Comparison of ENCODE assay signal across 1 cellular context in the genomic region with DNA sequence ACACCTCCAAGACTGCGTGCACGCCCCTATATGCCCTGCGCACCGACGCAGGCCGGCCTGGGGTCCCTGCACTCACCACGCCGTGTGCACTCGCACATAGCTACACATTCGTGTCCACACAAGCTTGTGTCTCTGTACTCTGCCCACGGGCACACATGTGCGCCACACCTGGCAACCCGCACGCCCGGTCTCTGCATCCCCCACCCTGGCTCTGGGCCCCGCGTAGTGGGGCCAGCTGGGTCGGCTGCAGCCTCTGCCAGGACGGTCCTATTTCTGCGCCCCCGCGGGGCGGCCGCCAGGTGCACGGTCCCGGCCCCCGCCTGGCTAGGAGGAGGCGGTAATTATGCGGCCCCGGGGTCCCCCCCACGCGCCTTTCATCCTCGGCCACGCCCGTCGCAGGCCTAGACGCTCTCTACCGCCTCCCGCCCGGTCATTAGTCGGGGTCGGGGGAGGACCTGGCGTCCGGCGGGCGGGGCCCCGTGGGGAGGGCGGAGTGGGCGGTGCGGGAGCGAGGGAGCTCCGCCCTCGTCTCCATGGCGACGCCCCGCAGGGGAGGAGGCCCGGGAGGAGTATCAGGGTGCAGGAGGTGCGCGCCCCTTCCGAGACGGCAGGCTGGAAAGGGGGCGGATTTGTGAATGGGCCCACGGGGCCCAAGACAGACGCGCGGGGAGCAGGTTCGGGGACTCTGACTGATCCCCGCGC.
TF ChIP-seq lines count a peak whose summit lies in the region.

No MANE protein-coding gene starts in this region.

TF ChIP-seq in K562, 482 proteins besides CTCF, POLR2A, EP300 and RAD21 (continues in another document):
- peak in 1 of 2 experiments; percentile 67 for TF ChIP-seq E2F6 (IDR thresholded peaks at IDR 0.05; ENCODE audit: borderline replicate concordance in 1 of 2, extremely low read depth in 1 of 2, insufficient read depth in 1 of 2, insufficient read length in 1 of 2, low read depth in 1 of 2, low read length in 1 of 2, poor library complexity in 1 of 2, severe bottlenecking in 1 of 2)
- TF ChIP-seq, protein P1, sequence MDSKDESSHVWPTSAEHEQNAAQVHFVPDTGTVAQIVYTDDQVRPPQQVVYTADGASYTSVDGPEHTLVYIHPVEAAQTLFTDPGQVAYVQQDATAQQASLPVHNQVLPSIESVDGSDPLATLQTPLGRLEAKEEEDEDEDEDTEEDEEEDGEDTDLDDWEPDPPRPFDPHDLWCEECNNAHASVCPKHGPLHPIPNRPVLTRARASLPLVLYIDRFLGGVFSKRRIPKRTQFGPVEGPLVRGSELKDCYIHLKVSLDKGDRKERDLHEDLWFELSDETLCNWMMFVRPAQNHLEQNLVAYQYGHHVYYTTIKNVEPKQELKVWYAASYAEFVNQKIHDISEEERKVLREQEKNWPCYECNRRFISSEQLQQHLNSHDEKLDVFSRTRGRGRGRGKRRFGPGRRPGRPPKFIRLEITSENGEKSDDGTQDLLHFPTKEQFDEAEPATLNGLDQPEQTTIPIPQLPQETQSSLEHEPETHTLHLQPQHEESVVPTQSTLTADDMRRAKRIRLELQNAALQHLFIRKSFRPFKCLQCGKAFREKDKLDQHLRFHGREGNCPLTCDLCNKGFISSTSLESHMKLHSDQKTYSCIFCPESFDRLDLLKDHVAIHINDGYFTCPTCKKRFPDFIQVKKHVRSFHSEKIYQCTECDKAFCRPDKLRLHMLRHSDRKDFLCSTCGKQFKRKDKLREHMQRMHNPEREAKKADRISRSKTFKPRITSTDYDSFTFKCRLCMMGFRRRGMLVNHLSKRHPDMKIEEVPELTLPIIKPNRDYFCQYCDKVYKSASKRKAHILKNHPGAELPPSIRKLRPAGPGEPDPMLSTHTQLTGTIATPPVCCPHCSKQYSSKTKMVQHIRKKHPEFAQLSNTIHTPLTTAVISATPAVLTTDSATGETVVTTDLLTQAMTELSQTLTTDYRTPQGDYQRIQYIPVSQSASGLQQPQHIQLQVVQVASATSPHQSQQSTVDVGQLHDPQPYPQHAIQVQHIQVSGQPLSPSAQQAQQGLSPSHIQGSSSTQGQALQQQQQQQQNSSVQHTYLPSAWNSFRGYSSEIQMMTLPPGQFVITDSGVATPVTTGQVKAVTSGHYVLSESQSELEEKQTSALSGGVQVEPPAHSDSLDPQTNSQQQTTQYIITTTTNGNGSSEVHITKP (IDR thresholded peaks at IDR 0.05; ENCODE audit: partially characterized antibody): peak; percentile 84
- peak; percentile 54 for TF ChIP-seq RBFOX2 (IDR thresholded peaks at IDR 0.05; ENCODE audit: low read depth, low read length)
- TF ChIP-seq, protein P2, sequence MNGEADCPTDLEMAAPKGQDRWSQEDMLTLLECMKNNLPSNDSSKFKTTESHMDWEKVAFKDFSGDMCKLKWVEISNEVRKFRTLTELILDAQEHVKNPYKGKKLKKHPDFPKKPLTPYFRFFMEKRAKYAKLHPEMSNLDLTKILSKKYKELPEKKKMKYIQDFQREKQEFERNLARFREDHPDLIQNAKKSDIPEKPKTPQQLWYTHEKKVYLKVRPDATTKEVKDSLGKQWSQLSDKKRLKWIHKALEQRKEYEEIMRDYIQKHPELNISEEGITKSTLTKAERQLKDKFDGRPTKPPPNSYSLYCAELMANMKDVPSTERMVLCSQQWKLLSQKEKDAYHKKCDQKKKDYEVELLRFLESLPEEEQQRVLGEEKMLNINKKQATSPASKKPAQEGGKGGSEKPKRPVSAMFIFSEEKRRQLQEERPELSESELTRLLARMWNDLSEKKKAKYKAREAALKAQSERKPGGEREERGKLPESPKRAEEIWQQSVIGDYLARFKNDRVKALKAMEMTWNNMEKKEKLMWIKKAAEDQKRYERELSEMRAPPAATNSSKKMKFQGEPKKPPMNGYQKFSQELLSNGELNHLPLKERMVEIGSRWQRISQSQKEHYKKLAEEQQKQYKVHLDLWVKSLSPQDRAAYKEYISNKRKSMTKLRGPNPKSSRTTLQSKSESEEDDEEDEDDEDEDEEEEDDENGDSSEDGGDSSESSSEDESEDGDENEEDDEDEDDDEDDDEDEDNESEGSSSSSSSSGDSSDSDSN (IDR thresholded peaks at IDR 0.05; ENCODE audit: borderline replicate concordance in 1 of 2, low read depth in 2 of 2, low read length in 2 of 2): 0 out of 4 replicates have a peak, but pooled peaks have one; percentile 24 to 53
- no peak for TF ChIP-seq DDX20 (tag; IDR thresholded peaks at IDR 0.05; ENCODE audit: low read depth)
- 0 out of 2 replicates have a peak, but pooled peaks have one; percentile 40 for TF ChIP-seq MBD2 (IDR thresholded peaks at IDR 0.05; ENCODE audit: borderline replicate concordance, low read depth)
- 0 out of 2 replicates have a peak, but pooled peaks have one; percentile 6 for TF ChIP-seq POLR2AphosphoS5 (IDR thresholded peaks at IDR 0.05; ENCODE audit: control insufficient read depth, insufficient read depth, low read depth, low read length)
- TF ChIP-seq HDAC2 (IDR thresholded peaks at IDR 0.05): 0 out of 2 replicates have a peak, but pooled peaks have one; percentile 53
- TF ChIP-seq ZFX (CRISPR knock-in tag; IDR thresholded peaks at IDR 0.05): peak; percentile 48; the same call in 1 of the 2 replicates
- TF ChIP-seq, protein P3, sequence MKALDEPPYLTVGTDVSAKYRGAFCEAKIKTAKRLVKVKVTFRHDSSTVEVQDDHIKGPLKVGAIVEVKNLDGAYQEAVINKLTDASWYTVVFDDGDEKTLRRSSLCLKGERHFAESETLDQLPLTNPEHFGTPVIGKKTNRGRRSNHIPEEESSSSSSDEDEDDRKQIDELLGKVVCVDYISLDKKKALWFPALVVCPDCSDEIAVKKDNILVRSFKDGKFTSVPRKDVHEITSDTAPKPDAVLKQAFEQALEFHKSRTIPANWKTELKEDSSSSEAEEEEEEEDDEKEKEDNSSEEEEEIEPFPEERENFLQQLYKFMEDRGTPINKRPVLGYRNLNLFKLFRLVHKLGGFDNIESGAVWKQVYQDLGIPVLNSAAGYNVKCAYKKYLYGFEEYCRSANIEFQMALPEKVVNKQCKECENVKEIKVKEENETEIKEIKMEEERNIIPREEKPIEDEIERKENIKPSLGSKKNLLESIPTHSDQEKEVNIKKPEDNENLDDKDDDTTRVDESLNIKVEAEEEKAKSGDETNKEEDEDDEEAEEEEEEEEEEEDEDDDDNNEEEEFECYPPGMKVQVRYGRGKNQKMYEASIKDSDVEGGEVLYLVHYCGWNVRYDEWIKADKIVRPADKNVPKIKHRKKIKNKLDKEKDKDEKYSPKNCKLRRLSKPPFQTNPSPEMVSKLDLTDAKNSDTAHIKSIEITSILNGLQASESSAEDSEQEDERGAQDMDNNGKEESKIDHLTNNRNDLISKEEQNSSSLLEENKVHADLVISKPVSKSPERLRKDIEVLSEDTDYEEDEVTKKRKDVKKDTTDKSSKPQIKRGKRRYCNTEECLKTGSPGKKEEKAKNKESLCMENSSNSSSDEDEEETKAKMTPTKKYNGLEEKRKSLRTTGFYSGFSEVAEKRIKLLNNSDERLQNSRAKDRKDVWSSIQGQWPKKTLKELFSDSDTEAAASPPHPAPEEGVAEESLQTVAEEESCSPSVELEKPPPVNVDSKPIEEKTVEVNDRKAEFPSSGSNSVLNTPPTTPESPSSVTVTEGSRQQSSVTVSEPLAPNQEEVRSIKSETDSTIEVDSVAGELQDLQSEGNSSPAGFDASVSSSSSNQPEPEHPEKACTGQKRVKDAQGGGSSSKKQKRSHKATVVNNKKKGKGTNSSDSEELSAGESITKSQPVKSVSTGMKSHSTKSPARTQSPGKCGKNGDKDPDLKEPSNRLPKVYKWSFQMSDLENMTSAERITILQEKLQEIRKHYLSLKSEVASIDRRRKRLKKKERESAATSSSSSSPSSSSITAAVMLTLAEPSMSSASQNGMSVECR (CRISPR knock-in tag; IDR thresholded peaks at IDR 0.05): peak; percentile 48; the same call in 1 of the 2 replicates
- TF ChIP-seq MNT (conservative IDR thresholded peaks at IDR 0.05): peak; percentile 69 to 79; a peak in 3 of 4 replicates
- TF ChIP-seq PKNOX1 (IDR thresholded peaks at IDR 0.05): 0 out of 2 replicates have a peak, but pooled peaks have one; percentile 34
- TF ChIP-seq BCOR (IDR thresholded peaks at IDR 0.05): peak; percentile 48; the same call in 1 of the 2 replicates
- TF ChIP-seq FOXP1 (CRISPR knock-in tag; IDR thresholded peaks at IDR 0.05): peak; percentile 9; the same call in 1 of the 2 replicates
- peak; percentile 82; the same call in 1 of the 2 replicates for TF ChIP-seq CBFB (CRISPR knock-in tag; IDR thresholded peaks at IDR 0.05)
- TF ChIP-seq ZNF431 (CRISPR knock-in tag; IDR thresholded peaks at IDR 0.05): 0 out of 2 replicates have a peak, but pooled peaks have one; percentile 17
- TF ChIP-seq NR2C2 (CRISPR knock-in tag; IDR thresholded peaks at IDR 0.05): no peak; the same call in 1 of the 2 replicates
- peak; percentile 70 for TF ChIP-seq NR2C2 (tag; IDR thresholded peaks at IDR 0.05)
- peak; percentile 95 for TF ChIP-seq ZNF263 (CRISPR knock-in tag; IDR thresholded peaks at IDR 0.05; ENCODE audit: borderline replicate concordance)
- TF ChIP-seq, protein P4, sequence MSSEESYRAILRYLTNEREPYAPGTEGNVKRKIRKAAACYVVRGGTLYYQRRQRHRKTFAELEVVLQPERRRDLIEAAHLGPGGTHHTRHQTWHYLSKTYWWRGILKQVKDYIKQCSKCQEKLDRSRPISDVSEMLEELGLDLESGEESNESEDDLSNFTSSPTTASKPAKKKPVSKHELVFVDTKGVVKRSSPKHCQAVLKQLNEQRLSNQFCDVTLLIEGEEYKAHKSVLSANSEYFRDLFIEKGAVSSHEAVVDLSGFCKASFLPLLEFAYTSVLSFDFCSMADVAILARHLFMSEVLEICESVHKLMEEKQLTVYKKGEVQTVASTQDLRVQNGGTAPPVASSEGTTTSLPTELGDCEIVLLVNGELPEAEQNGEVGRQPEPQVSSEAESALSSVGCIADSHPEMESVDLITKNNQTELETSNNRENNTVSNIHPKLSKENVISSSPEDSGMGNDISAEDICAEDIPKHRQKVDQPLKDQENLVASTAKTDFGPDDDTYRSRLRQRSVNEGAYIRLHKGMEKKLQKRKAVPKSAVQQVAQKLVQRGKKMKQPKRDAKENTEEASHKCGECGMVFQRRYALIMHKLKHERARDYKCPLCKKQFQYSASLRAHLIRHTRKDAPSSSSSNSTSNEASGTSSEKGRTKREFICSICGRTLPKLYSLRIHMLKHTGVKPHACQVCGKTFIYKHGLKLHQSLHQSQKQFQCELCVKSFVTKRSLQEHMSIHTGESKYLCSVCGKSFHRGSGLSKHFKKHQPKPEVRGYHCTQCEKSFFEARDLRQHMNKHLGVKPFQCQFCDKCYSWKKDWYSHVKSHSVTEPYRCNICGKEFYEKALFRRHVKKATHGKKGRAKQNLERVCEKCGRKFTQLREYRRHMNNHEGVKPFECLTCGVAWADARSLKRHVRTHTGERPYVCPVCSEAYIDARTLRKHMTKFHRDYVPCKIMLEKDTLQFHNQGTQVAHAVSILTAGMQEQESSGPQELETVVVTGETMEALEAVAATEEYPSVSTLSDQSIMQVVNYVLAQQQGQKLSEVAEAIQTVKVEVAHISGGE (CRISPR knock-in tag; IDR thresholded peaks at IDR 0.05): peak in 1 of 3 experiments; percentile 22; a peak in 1 of 6 replicates
- peak; percentile 92 for TF ChIP-seq CREM (IDR thresholded peaks at IDR 0.05; ENCODE audit: low read depth)
- peak; percentile 63 for TF ChIP-seq CBFA2T3 (IDR thresholded peaks at IDR 0.05)
- 0 out of 2 replicates have a peak, but pooled peaks have one; percentile 32 for TF ChIP-seq ZKSCAN1 (IDR thresholded peaks at IDR 0.05; ENCODE audit: low read depth, low read length)
- TF ChIP-seq ZNF324 (CRISPR knock-in tag; IDR thresholded peaks at IDR 0.05): no peak
- TF ChIP-seq POLR2G (IDR thresholded peaks at IDR 0.05; ENCODE audit: low read depth, low read length): 0 out of 2 replicates have a peak, but pooled peaks have one; percentile 29
- no peak for TF ChIP-seq ZNF212 (CRISPR knock-in tag; IDR thresholded peaks at IDR 0.05)
- 0 out of 2 replicates have a peak, but pooled peaks have one; percentile 39 for TF ChIP-seq MYC (IDR thresholded peaks at IDR 0.05; ENCODE audit: low read depth, low read length)
- TF ChIP-seq MYC (CRISPR knock-in tag; IDR thresholded peaks at IDR 0.05; ENCODE audit: borderline replicate concordance, low read depth): no peak; the same call in 1 of the 2 replicates
- TF ChIP-seq, protein P5, sequence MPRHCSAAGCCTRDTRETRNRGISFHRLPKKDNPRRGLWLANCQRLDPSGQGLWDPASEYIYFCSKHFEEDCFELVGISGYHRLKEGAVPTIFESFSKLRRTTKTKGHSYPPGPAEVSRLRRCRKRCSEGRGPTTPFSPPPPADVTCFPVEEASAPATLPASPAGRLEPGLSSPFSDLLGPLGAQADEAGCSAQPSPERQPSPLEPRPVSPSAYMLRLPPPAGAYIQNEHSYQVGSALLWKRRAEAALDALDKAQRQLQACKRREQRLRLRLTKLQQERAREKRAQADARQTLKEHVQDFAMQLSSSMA (CRISPR knock-in tag; IDR thresholded peaks at IDR 0.05): peak; percentile 87
- TF ChIP-seq CBX3 (IDR thresholded peaks at IDR 0.05; ENCODE audit: borderline replicate concordance in 1 of 2, low read length in 2 of 2): no peak
- peak; percentile 3; the same call in 1 of the 2 replicates for TF ChIP-seq ZNF511 (CRISPR knock-in tag; IDR thresholded peaks at IDR 0.05)
